17 cellular contexts compared by ENCODE assay signal in genomic region chrX:13068651-13069050, GRCh38. TPM values are rescaled to one million over a fixed set of nuclear protein-coding genes. Genes with fewer than 3 reads are reported as not detected.
DNase-seq lines count a peak whose midpoint lies in the region; ATAC-seq lines count a peak whose summit lies in the region.
"Had no signal": no experiment of that assay in that cellular context is flagged by ENCODE, and none has a peak within 500 bp of the region (broad histone marks: within the 10 kb centered on the region; RNA-seq: fewer than 3 reads in every experiment).

No MANE protein-coding gene starts in this region.

- H2BK15ac ChIP-seq in mesenchymal stem cell (ENCODE audit: low read depth, poor library complexity, severe bottlenecking), result no peak overlapping the region

- H3K23ac ChIP-seq in mesenchymal stem cell (ENCODE audit: low read length in 2 of 2), result no peak overlapping the region

- no peak overlapping the region for H2BK120ac ChIP-seq in mesenchymal stem cell (ENCODE audit: low read depth, low read length)

- CTCF ChIA-PET in activated CD4-positive, alpha-beta T cell treated with anti-CD3 and anti-CD28 coated beads for 36 hours (lab: Charles Lee), result no interaction called here

- H3K18ac ChIP-seq in mesenchymal stem cell (ENCODE audit: low read depth in 1 of 2, low read length in 2 of 2), result peak overlapping the region; percentile 43 to 52

- no peak overlapping the region for H3K4me3 Mint-ChIP-seq in activated CD4-positive, alpha-beta T cell treated with anti-CD3 and anti-CD28 coated beads for 36 hours
- no peak overlapping the region for H3K4me3 Mint-ChIP-seq in stimulated activated naive CD8-positive, alpha-beta T cell treated with anti-CD3 and anti-CD28 coated beads, Interleukin-15, Interleukin-2, amounts not matched to agents 100 ng/mL and 50 ng/mL, for 24 hours
- H3K4me3 Mint-ChIP-seq: CD14-positive monocyte, H9 had no signal

- H3K4me2 ChIP-seq in mesenchymal stem cell (ENCODE audit: low read length, poor library complexity, severe bottlenecking), result no peak overlapping the region
- H3K4me2 ChIP-seq: A549, BLaER1 had no signal

- H3K4ac ChIP-seq in mesenchymal stem cell (ENCODE audit: low read depth in 1 of 2, low read length in 2 of 2), result peak overlapping the region in 1 of 2 experiments; percentile 64

- peaks cover 5% of the 10 kb centered on the region for H3K36me3 Mint-ChIP-seq in activated CD4-positive, alpha-beta T cell treated with anti-CD3 and anti-CD28 coated beads for 36 hours (ENCODE audit: low read depth)
- no peaks in the 10 kb centered on the region for H3K36me3 Mint-ChIP-seq in stimulated activated naive CD8-positive, alpha-beta T cell treated with anti-CD3 and anti-CD28 coated beads, Interleukin-15, Interleukin-2, amounts not matched to agents 100 ng/mL and 50 ng/mL, for 24 hours (ENCODE audit: low read depth)

- no CpG with 5 or more reads among the region's 1 CpG for WGBS in mesenchymal stem cell

- POLR2A ChIA-PET in activated CD4-positive, alpha-beta T cell treated with anti-CD3 and anti-CD28 coated beads for 36 hours (lab: Charles Lee), result no interaction called here

- no peaks in the 10 kb centered on the region for H3K4me1 ChIP-seq in mesenchymal stem cell (ENCODE audit: control insufficient read depth, insufficient read depth, low read depth, low read length)

- peak overlapping the region; percentile 25 for H3K27ac Mint-ChIP-seq in activated CD4-positive, alpha-beta T cell treated with anti-CD3 and anti-CD28 coated beads for 36 hours
- peak overlapping the region; percentile 63 for H3K27ac Mint-ChIP-seq in stimulated activated naive CD8-positive, alpha-beta T cell treated with anti-CD3 and anti-CD28 coated beads, Interleukin-15, Interleukin-2, amounts not matched to agents 100 ng/mL and 50 ng/mL, for 24 hours
- H3K27ac Mint-ChIP-seq: H9, IgD-negative memory B cell had no signal

- H3K36me3 ChIP-seq in mesenchymal stem cell (ENCODE audit: control insufficient read depth in 1 of 2, insufficient read depth in 2 of 2, low read depth in 1 of 2, low read length in 2 of 2), result no peaks in the 10 kb centered on the region
- H3K36me3 ChIP-seq: BLaER1 had no signal

- peaks cover 18% of the 10 kb centered on the region for H3K9me3 ChIP-seq in mesenchymal stem cell (ENCODE audit: control insufficient read depth, low read length)

- no peak overlapping the region for H4K8ac ChIP-seq in mesenchymal stem cell (ENCODE audit: low read length)

- no peak overlapping the region for H3K4me3 ChIP-seq in mesenchymal stem cell (ENCODE audit: insufficient read depth in 1 of 2, low read depth in 1 of 2, low read length in 2 of 2)
- H3K4me3 ChIP-seq: A549, BLaER1 had no signal

- H2AK5ac ChIP-seq in mesenchymal stem cell (ENCODE audit: low read length, severe bottlenecking), result no peak overlapping the region

- no peaks in the 10 kb centered on the region for H3K79me1 ChIP-seq in mesenchymal stem cell (replicated peaks; ENCODE audit: low read length, poor library complexity, severe bottlenecking)

- H4K91ac ChIP-seq in mesenchymal stem cell (ENCODE audit: low read length), result no peak overlapping the region

- no peaks in the 10 kb centered on the region for H3K27me3 Mint-ChIP-seq in activated CD4-positive, alpha-beta T cell treated with anti-CD3 and anti-CD28 coated beads for 36 hours
- H3K27me3 Mint-ChIP-seq in stimulated activated naive CD8-positive, alpha-beta T cell treated with anti-CD3 and anti-CD28 coated beads, Interleukin-15, Interleukin-2, amounts not matched to agents 100 ng/mL and 50 ng/mL, for 24 hours, result no peaks in the 10 kb centered on the region
- H3K27me3 Mint-ChIP-seq: CD4-positive, alpha-beta memory T cell had no signal

- peak overlapping the region in 1 of 2 experiments; percentile 52 for H2BK12ac ChIP-seq in mesenchymal stem cell (ENCODE audit: low read length in 2 of 2)

- peak; percentile 51 for ATAC-seq in activated CD4-positive, alpha-beta T cell treated with anti-CD3 and anti-CD28 coated beads for 36 hours
- no peak for ATAC-seq in stimulated activated naive CD8-positive, alpha-beta T cell treated with anti-CD3 and anti-CD28 coated beads, Interleukin-15, Interleukin-2, amounts not matched to agents 100 U/mL and 50 U/mL, for 24 hours
- no peak for ATAC-seq in HG02973 (IDR thresholded peaks at IDR 0.05; ENCODE audit: unreplicated experiment)
- ATAC-seq: A549, HepG2 had no signal

- H3K9me3 Mint-ChIP-seq in activated CD4-positive, alpha-beta T cell treated with anti-CD3 and anti-CD28 coated beads for 36 hours (ENCODE audit: low read depth), result peaks cover 9% of the 10 kb centered on the region
- H3K9me3 Mint-ChIP-seq in stimulated activated naive CD8-positive, alpha-beta T cell treated with anti-CD3 and anti-CD28 coated beads, Interleukin-15, Interleukin-2, amounts not matched to agents 100 ng/mL and 50 ng/mL, for 24 hours, result no peaks in the 10 kb centered on the region

- no peak overlapping the region for H3K27ac ChIP-seq in mesenchymal stem cell (ENCODE audit: low read length, poor library complexity, severe bottlenecking)
- H3K27ac ChIP-seq: 22Rv1, BLaER1 had no signal

- H3K14ac ChIP-seq in mesenchymal stem cell (ENCODE audit: low read length in 2 of 2), result no peak overlapping the region

- no peak overlapping the region for H2BK5ac ChIP-seq in mesenchymal stem cell (ENCODE audit: low read depth, low read length, poor library complexity, severe bottlenecking)

- H3K4me1 Mint-ChIP-seq in activated CD4-positive, alpha-beta T cell treated with anti-CD3 and anti-CD28 coated beads for 36 hours, result peaks cover 26% of the 10 kb centered on the region
- peaks cover 16% of the 10 kb centered on the region for H3K4me1 Mint-ChIP-seq in stimulated activated naive CD8-positive, alpha-beta T cell treated with anti-CD3 and anti-CD28 coated beads, Interleukin-15, Interleukin-2, amounts not matched to agents 100 ng/mL and 50 ng/mL, for 24 hours (ENCODE audit: low read depth)
- H3K4me1 Mint-ChIP-seq: H9 had no signal

- H2AFZ ChIP-seq in mesenchymal stem cell (ENCODE audit: low read depth, low read length), result no peak overlapping the region

- DNase-seq in activated CD4-positive, alpha-beta T cell treated with anti-CD3 and anti-CD28 coated beads for 36 hours, result no peak
- DNase-seq in activated CD4-positive, alpha-beta T cell treated with anti-CD3 and anti-CD28 coated beads for 1 hour, result no peak
- DNase-seq in stimulated activated naive CD8-positive, alpha-beta T cell treated with anti-CD3 and anti-CD28 coated beads, Interleukin-15, Interleukin-2, amounts not matched to agents 100 U/mL and 50 U/mL, for 24 hours, result no peak
- DNase-seq in mesenchymal stem cell, result no peak
- no peak for DNase-seq in NCI-H146 treated with DMSO at 0.1 percent for 48 hours (lab: John Stamatoyannopoulos, UW; ENCODE audit: unreplicated experiment)
- DNase-seq: AML-193; CD4-positive, alpha-beta memory T cell; H9 had no signal

- no peaks in the 10 kb centered on the region for H3K27me3 ChIP-seq in mesenchymal stem cell (ENCODE audit: control insufficient read depth in 1 of 2, insufficient read depth in 1 of 2, low read length in 2 of 2)
- H3K27me3 ChIP-seq: BLaER1 had no signal

- H3K9ac ChIP-seq in mesenchymal stem cell (ENCODE audit: low read length), result no peak overlapping the region
- H3K9ac ChIP-seq: BLaER1 had no signal

- intact Hi-C loops in activated CD4-positive, alpha-beta T cell treated with anti-CD3 and anti-CD28 coated beads for 36 hours (cut with DNase I, micrococcal nuclease), result no loop called here

RNA-seq across cellular contexts. Expression of gene FAM9C, which starts 24.2 kb away (rescaled TPM):
- total RNA-seq in activated CD4-positive, alpha-beta T cell treated with anti-CD3 and anti-CD28 coated beads for 36 hours, result not detected
- polyA plus RNA-seq in mesenchymal stem cell (2013, experiment 1 of 2), result 0.07 TPM
- 0.04 TPM for polyA plus RNA-seq in mesenchymal stem cell (2013, experiment 2 of 2)
- total RNA-seq: CD4-positive, alpha-beta memory T cell; H1; H9; HepG2 had no signal
- polyA plus RNA-seq: CD14-positive monocyte, H1, HepG2, IgD-negative memory B cell had no signal
